In the genomic region with DNA sequence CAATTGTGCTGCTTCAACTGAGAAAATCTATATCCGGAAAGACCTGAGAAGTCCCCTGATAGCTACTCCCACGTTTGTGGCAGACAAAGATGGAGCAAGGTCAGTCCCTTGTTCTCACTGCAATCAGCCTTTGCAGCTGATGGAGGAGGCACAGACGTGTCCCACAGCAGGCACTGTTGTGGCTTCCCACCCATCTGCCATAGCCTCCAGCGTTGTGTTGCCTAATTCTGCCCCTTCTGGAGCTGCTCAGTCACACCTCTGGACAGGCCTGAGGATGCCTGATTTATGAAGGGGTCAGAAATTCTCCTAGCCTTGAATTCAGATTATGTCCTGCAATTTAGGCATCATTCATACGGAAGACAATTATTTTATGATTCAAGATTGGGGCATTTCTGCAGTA, we compare ENCODE assay signal across 22 cellular contexts.
"Had no signal": no experiment of that assay in that cellular context is flagged by ENCODE, and none has a peak within 500 bp of the region (broad histone marks: within the 10 kb centered on the region; RNA-seq: fewer than 3 reads in every experiment).

No MANE protein-coding gene starts in this region.

- H3K27me3 ChIP-seq: MG63 had no signal

- DNase-seq: IMR-90, Karpas-422, KG1, MG63, NCI-H1092, NCI-H1105 treated with DMSO at 0.1 percent for 48 hours, NCI-H1417 treated with DMSO at 0.1 percent for 48 hours, NCI-H146, NCI-H1694 treated with DMSO at 0.1 percent for 48 hours, NCI-H1930, NCI-H2081, NCI-H2107, NCI-H2227 treated with DMSO at 0.1 percent for 48 hours, NCI-H446, NCI-H510A, NCI-H524 treated with DMSO at 0.1 percent for 48 hours, NCI-H69, NCI-H774, PC-3, SHP77 had no signal

- H3K4me3 ChIP-seq: MG63 had no signal

- H3K9me3 ChIP-seq: MG63 had no signal

- ATAC-seq: HepG2, Panc1, PC-3 had no signal
